In genomic region chr15:95327661-95328060, GRCh38 we compare ENCODE assay signal across 2 cellular contexts.
TF ChIP-seq lines count a peak whose summit lies in the region.

No MANE protein-coding gene starts in this region.

TF ChIP-seq in liver, 16 proteins besides CTCF, POLR2A, EP300 and RAD21 (continued from another document):
- TF ChIP-seq REST (IDR thresholded peaks at IDR 0.05) (no peak), ZBTB33 (IDR thresholded peaks at IDR 0.05) (no peak), FOXA2 (IDR thresholded peaks at IDR 0.05) (no peak)

TF ChIP-seq in HepG2, 621 proteins besides CTCF, POLR2A, EP300 and RAD21 (continued from another document):
- TF ChIP-seq CREB3 (CRISPR knock-in tag; IDR thresholded peaks at IDR 0.05): no peak
- no peak for TF ChIP-seq ZNF563 (CRISPR knock-in tag; IDR thresholded peaks at IDR 0.05)
- TF ChIP-seq ZNF800 (CRISPR knock-in tag; IDR thresholded peaks at IDR 0.05): no peak
